7 cellular contexts compared by ENCODE assay signal in the genomic region with DNA sequence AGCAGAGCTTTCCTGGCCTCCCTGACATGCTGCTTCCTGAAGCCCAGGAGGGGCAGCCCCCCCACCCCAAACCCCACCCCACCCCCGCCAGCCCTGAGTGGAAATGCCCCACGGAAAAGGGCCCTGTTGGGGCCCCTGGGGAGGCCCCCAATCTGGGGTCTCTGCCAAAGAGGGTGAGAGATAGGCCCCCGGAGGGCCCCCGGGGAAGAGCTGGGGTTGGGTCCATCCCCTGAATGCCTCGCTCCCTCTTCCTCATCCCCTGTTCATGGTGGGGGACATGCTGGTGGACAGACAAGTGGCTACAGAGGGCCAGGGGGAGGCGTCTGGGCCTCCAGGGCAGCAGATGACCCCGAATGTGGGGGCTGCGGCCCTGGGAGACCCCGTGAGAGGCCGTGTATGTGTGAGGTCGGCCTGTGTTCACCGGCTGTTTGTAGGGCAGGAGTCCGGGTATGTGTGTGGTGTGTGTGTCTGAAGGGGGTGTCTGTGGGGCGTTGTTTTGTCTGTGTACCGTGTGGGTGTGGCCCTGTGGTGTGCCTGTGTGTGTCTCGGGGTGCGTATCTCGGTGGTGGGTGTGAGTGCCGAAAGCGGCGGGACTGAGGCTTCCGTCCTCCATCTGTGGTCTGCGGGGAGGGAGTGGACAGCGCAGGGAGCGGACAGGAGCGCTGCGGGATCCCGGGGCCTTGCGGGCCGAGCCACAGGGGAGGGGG. TPM values are rescaled to one million over a fixed set of nuclear protein-coding genes. Genes with fewer than 3 reads are reported as not detected.
DNase-seq lines count a peak whose midpoint lies in the region; ATAC-seq lines count a peak whose summit lies in the region.

No MANE protein-coding gene starts in this region.

- DNase-seq in HuH-7 (ENCODE audit: low spot score) = peak; percentile 56
- peak; percentile 56 for DNase-seq in activated CD4-positive, alpha-beta memory T cell treated with anti-CD3 and anti-CD28 coated beads for 36 hours
- peak; percentile 46 to 66 (median 64) for DNase-seq in effector memory CD4-positive, alpha-beta T cell
- peak in 8 of 9 donors; percentile 40 to 60 (median 47) for DNase-seq in naive thymus-derived CD4-positive, alpha-beta T cell
- no peak for DNase-seq in aorta
- DNase-seq in NCI-H2081 treated with DMSO at 0.1 percent for 48 hours (lab: John Stamatoyannopoulos, UW) = no peak

- no peaks in the 10 kb centered on the region for H3K36me3 ChIP-seq in effector memory CD4-positive, alpha-beta T cell (ENCODE audit: control insufficient read depth, insufficient read depth, low read length)
- H3K36me3 ChIP-seq in naive thymus-derived CD4-positive, alpha-beta T cell (ENCODE audit: control insufficient read depth in 2 of 3, insufficient read depth in 3 of 3, low read length in 3 of 3) = no peaks in the 10 kb centered on the region
- H3K36me3 ChIP-seq in aorta (ENCODE audit: control insufficient read depth in 1 of 2, insufficient read depth in 2 of 2, low read length in 1 of 2) = no peaks in the 10 kb centered on the region

- H3K4me1 Mint-ChIP-seq in activated CD4-positive, alpha-beta memory T cell treated with anti-CD3 and anti-CD28 coated beads for 36 hours (ENCODE audit: low read depth) = peaks cover 34% of the 10 kb centered on the region
- H3K4me1 Mint-ChIP-seq in naive thymus-derived CD4-positive, alpha-beta T cell = peaks cover 16 to 50% (median 33%) of the 10 kb centered on the region in 7 donors

- intact Hi-C loops in activated CD4-positive, alpha-beta memory T cell treated with anti-CD3 and anti-CD28 coated beads for 36 hours (cut with micrococcal nuclease) = loop anchor here (2.0 to 10.0 kb wide), 6 partner anchors 112 to 479 kb away; no protein-coding TSS in a partner anchor
- intact Hi-C loops in naive thymus-derived CD4-positive, alpha-beta T cell (cut with micrococcal nuclease) = loop anchor here (1.0 to 5.0 kb wide), 13 partner anchors 42 to 478 kb away; partner anchors contain the start of gene IER5L (in 1 of the 2)
- intact Hi-C loops in aorta (cut with DNase I) = loop anchor here (1.0 to 10.0 kb wide), 9 partner anchors 65 to 479 kb away; no protein-coding TSS in a partner anchor

- H3K27ac Mint-ChIP-seq in activated CD4-positive, alpha-beta memory T cell treated with anti-CD3 and anti-CD28 coated beads for 36 hours = peak overlapping the region; percentile 42
- peak overlapping the region; percentile 51 to 98 (median 92) for H3K27ac Mint-ChIP-seq in naive thymus-derived CD4-positive, alpha-beta T cell

- peaks cover 2% of the 10 kb centered on the region for H3K27me3 Mint-ChIP-seq in activated CD4-positive, alpha-beta memory T cell treated with anti-CD3 and anti-CD28 coated beads for 36 hours
- H3K27me3 Mint-ChIP-seq in naive thymus-derived CD4-positive, alpha-beta T cell = peaks cover 0 to 4% (median 0%) of the 10 kb centered on the region in 5 donors

- no peak overlapping the region for H3K4me3 ChIP-seq in effector memory CD4-positive, alpha-beta T cell (ENCODE audit: insufficient read depth, low read depth, low read length, poor library complexity, severe bottlenecking)
- H3K4me3 ChIP-seq in naive thymus-derived CD4-positive, alpha-beta T cell (ENCODE audit: low read length) = no peak overlapping the region
- no peak overlapping the region for H3K4me3 ChIP-seq in aorta (ENCODE audit: low read length in 2 of 2)

- no peaks in the 10 kb centered on the region for H3K9me3 ChIP-seq in effector memory CD4-positive, alpha-beta T cell (ENCODE audit: control insufficient read depth, low read length)
- H3K9me3 ChIP-seq in naive thymus-derived CD4-positive, alpha-beta T cell (ENCODE audit: control insufficient read depth in 2 of 3, low read length in 3 of 3) = no peaks in the 10 kb centered on the region
- no peaks in the 10 kb centered on the region for H3K9me3 ChIP-seq in aorta (ENCODE audit: control insufficient read depth, low read length)

- H3K27me3 ChIP-seq in effector memory CD4-positive, alpha-beta T cell (replicated peaks; ENCODE audit: control insufficient read depth, insufficient read depth, low read length, poor library complexity, severe bottlenecking) = no peaks in the 10 kb centered on the region
- no peaks in the 10 kb centered on the region for H3K27me3 ChIP-seq in naive thymus-derived CD4-positive, alpha-beta T cell (ENCODE audit: control insufficient read depth in 2 of 2, insufficient read depth in 2 of 2, low read length in 2 of 2)
- H3K27me3 ChIP-seq in aorta (ENCODE audit: control insufficient read depth in 1 of 2, insufficient read depth in 2 of 2, low read length in 1 of 2) = no peaks in the 10 kb centered on the region

- H3K27ac ChIP-seq in effector memory CD4-positive, alpha-beta T cell (ENCODE audit: insufficient read depth, low read length, poor library complexity, severe bottlenecking) = peak overlapping the region; percentile 60
- no peak overlapping the region for H3K27ac ChIP-seq in naive thymus-derived CD4-positive, alpha-beta T cell (ENCODE audit: low read depth, low read length)
- H3K27ac ChIP-seq in aorta (ENCODE audit: low read depth in 1 of 2, low read length in 2 of 2) = peak overlapping the region; percentile 80 to 91

- peak; percentile 72 for ATAC-seq in naive thymus-derived CD4-positive, alpha-beta T cell
- ATAC-seq in aorta (ENCODE audit: low FRiP score) (peak; percentile 0), HG03442 (IDR thresholded peaks at IDR 0.05; ENCODE audit: unreplicated experiment) (no peak)

- H3K4me3 Mint-ChIP-seq in activated CD4-positive, alpha-beta memory T cell treated with anti-CD3 and anti-CD28 coated beads for 36 hours = peak overlapping the region; percentile 71
- H3K4me3 Mint-ChIP-seq in naive thymus-derived CD4-positive, alpha-beta T cell = peak overlapping the region; percentile 78 to 98 (median 92)

- H3K4me1 ChIP-seq in effector memory CD4-positive, alpha-beta T cell (ENCODE audit: control insufficient read depth, insufficient read depth, low read length, poor library complexity, severe bottlenecking) = peaks cover 27% of the 10 kb centered on the region
- H3K4me1 ChIP-seq in naive thymus-derived CD4-positive, alpha-beta T cell (ENCODE audit: control insufficient read depth in 2 of 2, insufficient read depth in 2 of 2, low read length in 2 of 2) = peaks cover 23 to 24% of the 10 kb centered on the region in 2 donors
- H3K4me1 ChIP-seq in aorta (ENCODE audit: control insufficient read depth in 1 of 2, insufficient read depth in 2 of 2, low read length in 2 of 2) = no peaks in the 10 kb centered on the region

- CTCF ChIA-PET in activated CD4-positive, alpha-beta memory T cell treated with anti-CD3 and anti-CD28 coated beads for 36 hours (lab: Charles Lee) = interaction anchor here (0.9 to 2.1 kb wide), 8 partner anchors 15 to 478 kb away, joined by 3 to 11 read pairs (median 8); partner anchors contain the start of gene IER5L
- CTCF ChIA-PET in naive thymus-derived CD4-positive, alpha-beta T cell (lab: Charles Lee) = interaction anchor here (0.8 to 4.8 kb wide), 3 partner anchors 13 to 478 kb away, joined by 3 to 33 read pairs (median 7); no protein-coding TSS in a partner anchor

- H3K9me3 Mint-ChIP-seq in activated CD4-positive, alpha-beta memory T cell treated with anti-CD3 and anti-CD28 coated beads for 36 hours = no peaks in the 10 kb centered on the region
- no peaks in the 10 kb centered on the region for H3K9me3 Mint-ChIP-seq in naive thymus-derived CD4-positive, alpha-beta T cell

- no peaks in the 10 kb centered on the region for H3K36me3 Mint-ChIP-seq in activated CD4-positive, alpha-beta memory T cell treated with anti-CD3 and anti-CD28 coated beads for 36 hours
- no peaks in the 10 kb centered on the region for H3K36me3 Mint-ChIP-seq in naive thymus-derived CD4-positive, alpha-beta T cell

- POLR2A ChIA-PET in activated CD4-positive, alpha-beta memory T cell treated with anti-CD3 and anti-CD28 coated beads for 36 hours (lab: Charles Lee) = interaction anchor here (1.1 to 2.0 kb wide), 3 partner anchors 13 to 471 kb away, joined by 3 to 5 read pairs (median 3); partner anchors contain the start of gene IER5L
- POLR2A ChIA-PET in naive thymus-derived CD4-positive, alpha-beta T cell (lab: Charles Lee) = interaction anchor here (1.3 to 2.1 kb wide), 5 partner anchors 287 to 528 kb away, joined by 3 to 12 read pairs (median 5); no protein-coding TSS in a partner anchor

- WGBS in aorta, 2 donors = 15 to 19% methylated on average over 27 to 30 of the region's 30 CpGs

RNA-seq across cellular contexts. Expression of gene C9orf50, which starts 11.3 kb away (rescaled TPM):
- total RNA-seq in activated CD4-positive, alpha-beta memory T cell treated with anti-CD3 and anti-CD28 coated beads for 36 hours = not detected
- total RNA-seq in naive thymus-derived CD4-positive, alpha-beta T cell = not detected
- not detected for polyA plus RNA-seq in naive thymus-derived CD4-positive, alpha-beta T cell
- total RNA-seq in aorta = under 1 TPM; 0.30 to 0.62 TPM
- polyA plus RNA-seq in aorta = 1 to 10 TPM in 1 of 2 donors, not detected in 1; 4.8 TPM

RNA-seq across cellular contexts. Expression of gene NTMT1, which starts 16.3 kb away (rescaled TPM):
- total RNA-seq in activated CD4-positive, alpha-beta memory T cell treated with anti-CD3 and anti-CD28 coated beads for 36 hours = 10 to 100 TPM; 59.9 to 64.6 TPM
- 10 to 100 TPM; 31.0 to 50.1 (median 34.2) TPM for total RNA-seq in naive thymus-derived CD4-positive, alpha-beta T cell
- polyA plus RNA-seq in naive thymus-derived CD4-positive, alpha-beta T cell = 10 to 100 TPM; 49.0 to 58.9 TPM
- total RNA-seq in aorta = 10 to 100 TPM; 22.7 to 25.6 TPM
- 10 to 100 TPM; 34.3 to 41.1 TPM for polyA plus RNA-seq in aorta

RNA-seq across cellular contexts. Expression of gene ASB6, which starts 32.3 kb away (rescaled TPM):
- 10 to 100 TPM; 14.1 to 15.7 TPM for total RNA-seq in activated CD4-positive, alpha-beta memory T cell treated with anti-CD3 and anti-CD28 coated beads for 36 hours
- total RNA-seq in naive thymus-derived CD4-positive, alpha-beta T cell = 10 to 100 TPM; 25.0 to 33.2 (median 28.1) TPM
- 10 to 100 TPM; 18.5 to 40.9 TPM for polyA plus RNA-seq in naive thymus-derived CD4-positive, alpha-beta T cell
- total RNA-seq in aorta = 10 to 100 TPM; 15.8 to 20.8 TPM
- 10 to 100 TPM in 1 of 2 donors, 1 to 10 TPM in 1; 6.0 to 20.3 TPM for polyA plus RNA-seq in aorta

RNA-seq across cellular contexts. Expression of gene PRRX2, which starts 55.8 kb away (rescaled TPM):
- under 1 TPM; 0.58 to 0.86 TPM for total RNA-seq in activated CD4-positive, alpha-beta memory T cell treated with anti-CD3 and anti-CD28 coated beads for 36 hours
- 1 to 10 TPM in 1 of 5 experiments, not detected in 4; 1.1 TPM for total RNA-seq in naive thymus-derived CD4-positive, alpha-beta T cell
- not detected for polyA plus RNA-seq in naive thymus-derived CD4-positive, alpha-beta T cell
- total RNA-seq in aorta = 10 to 100 TPM; 51.9 to 68.8 TPM
- 10 to 100 TPM; 27.7 to 52.6 TPM for polyA plus RNA-seq in aorta

Comparison
In these comparisons a context has a peak if more than half of its experiments do, and no peak if none do; other contexts are left out.
1. DNase-seq: peak in HuH-7 (single experiment), activated CD4-positive, alpha-beta memory T cell treated with anti-CD3 and anti-CD28 coated beads for 36 hours (single experiment), effector memory CD4-positive, alpha-beta T cell (3 of 3) and naive thymus-derived CD4-positive, alpha-beta T cell (8 of 9); none in aorta (0 of 2) and NCI-H2081 treated with DMSO at 0.1 percent for 48 hours (single experiment).